ENCODE assay signal across 24 cellular contexts in genomic region chr4:113059783-113060182, GRCh38.
"Had no signal": no experiment of that assay in that cellular context is flagged by ENCODE, and none has a peak within 500 bp of the region (broad histone marks: within the 10 kb centered on the region; RNA-seq: fewer than 3 reads in every experiment).

No MANE protein-coding gene starts in this region.

- H3K9me3 ChIP-seq: Peyer's patch had no signal

- H3K27ac ChIP-seq: adrenal gland, KMS-11, Peyer's patch, RWPE1 had no signal

- DNase-seq: activated CD4-positive, alpha-beta T cell treated with anti-CD3 and anti-CD28 coated beads for 4 hours; activated CD8-positive, alpha-beta memory T cell treated with anti-CD3 and anti-CD28 coated beads, Interleukin-2, amount 50 U/mL, for 4 hours; activated CD8-positive, alpha-beta T cell treated with anti-CD3 and anti-CD28 coated beads for 36 hours; activated naive CD4-positive, alpha-beta T cell treated with anti-CD3 and anti-CD28 coated beads, Interleukin-2, amount 50 U/mL, for 16 hours; activated naive CD8-positive, alpha-beta T cell treated with anti-CD3 and anti-CD28 coated beads, Interleukin-2, amount 10 ng/mL, durations not matched to agents 7 days and 5 days; activated T-cell treated with anti-CD3 and anti-CD28 coated beads, Interleukin-2, amount 50 U/mL, for 72 hours; adrenal gland; anterior cingulate cortex; MV-4-11; NCI-H1092 treated with DMSO at 0.1 percent for 48 hours; NCI-H1436; NCI-H1694 treated with DMSO at 0.1 percent for 48 hours; NCI-H2081; NCI-H510A treated with DMSO at 0.1 percent for 48 hours; NCI-H69; NK-92 treated with Interleukin-12 subunit alpha and Interleukin-12 subunit beta, amount 100 ng/mL, for 24 hours; Peyer's patch; SHP77 treated with DMSO at 0.1 percent for 48 hours; T-helper 17 cell; T-helper 9 cell had no signal

- H3K4me3 ChIP-seq: adrenal gland, Peyer's patch had no signal

- H3K4me1 ChIP-seq: Peyer's patch had no signal

- ATAC-seq: activated CD4-positive, CD25-positive, alpha-beta regulatory T cell treated with anti-CD3 and anti-CD28 coated beads, Interleukin-2, amount 50 U/mL, for 24 hours; activated CD8-positive, alpha-beta T cell treated with anti-CD3 and anti-CD28 coated beads for 36 hours; activated T-cell treated with anti-CD3 and anti-CD28 coated beads, Interleukin-2, amount 50 U/mL, for 72 hours; HepG2; T-helper 17 cell had no signal

- H3K36me3 ChIP-seq: adrenal gland, Peyer's patch had no signal

- H3K27me3 ChIP-seq: adrenal gland, Peyer's patch had no signal
